ENCODE assay signal across 8 cellular contexts in the genomic region with DNA sequence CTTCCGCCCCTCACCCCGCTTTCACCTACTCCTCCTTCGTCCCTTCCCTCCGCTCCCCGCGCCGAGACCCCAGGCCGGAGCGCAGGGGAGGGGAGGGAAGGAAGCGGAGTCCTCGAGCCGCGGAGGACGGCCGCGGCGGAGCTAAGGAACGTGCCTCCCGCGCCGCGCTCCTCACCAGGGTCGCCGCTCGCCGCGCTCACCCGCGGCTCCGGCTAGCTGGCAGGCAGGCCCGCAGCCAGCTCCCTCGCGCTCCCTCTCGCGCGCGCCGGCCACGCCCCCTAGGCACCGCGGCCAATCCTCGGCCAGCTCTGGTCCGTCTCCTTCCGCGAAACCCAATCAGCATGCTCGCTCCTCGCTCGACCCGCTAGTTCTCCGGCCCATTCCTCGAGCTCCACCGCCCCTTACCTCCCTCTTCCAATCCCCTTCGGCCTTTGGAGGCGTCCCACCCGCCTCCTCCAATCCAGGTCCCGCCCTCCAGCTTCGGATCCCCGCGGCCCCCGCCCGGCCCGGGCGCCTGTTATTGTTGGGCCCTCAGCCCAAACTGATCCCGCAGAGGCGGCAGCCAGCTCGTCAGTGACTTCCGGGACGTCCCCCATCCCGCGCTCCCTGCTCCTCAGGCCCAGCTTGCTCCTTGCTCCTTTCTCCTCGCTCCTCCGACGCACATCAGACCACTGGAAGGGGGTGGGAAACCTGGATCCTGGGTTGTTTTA. TPM values are rescaled to one million over a fixed set of nuclear protein-coding genes. Genes with fewer than 3 reads are reported as not detected.
DNase-seq lines count a peak whose midpoint lies in the region; ATAC-seq and TF ChIP-seq lines count a peak whose summit lies in the region.

A gene with protein sequence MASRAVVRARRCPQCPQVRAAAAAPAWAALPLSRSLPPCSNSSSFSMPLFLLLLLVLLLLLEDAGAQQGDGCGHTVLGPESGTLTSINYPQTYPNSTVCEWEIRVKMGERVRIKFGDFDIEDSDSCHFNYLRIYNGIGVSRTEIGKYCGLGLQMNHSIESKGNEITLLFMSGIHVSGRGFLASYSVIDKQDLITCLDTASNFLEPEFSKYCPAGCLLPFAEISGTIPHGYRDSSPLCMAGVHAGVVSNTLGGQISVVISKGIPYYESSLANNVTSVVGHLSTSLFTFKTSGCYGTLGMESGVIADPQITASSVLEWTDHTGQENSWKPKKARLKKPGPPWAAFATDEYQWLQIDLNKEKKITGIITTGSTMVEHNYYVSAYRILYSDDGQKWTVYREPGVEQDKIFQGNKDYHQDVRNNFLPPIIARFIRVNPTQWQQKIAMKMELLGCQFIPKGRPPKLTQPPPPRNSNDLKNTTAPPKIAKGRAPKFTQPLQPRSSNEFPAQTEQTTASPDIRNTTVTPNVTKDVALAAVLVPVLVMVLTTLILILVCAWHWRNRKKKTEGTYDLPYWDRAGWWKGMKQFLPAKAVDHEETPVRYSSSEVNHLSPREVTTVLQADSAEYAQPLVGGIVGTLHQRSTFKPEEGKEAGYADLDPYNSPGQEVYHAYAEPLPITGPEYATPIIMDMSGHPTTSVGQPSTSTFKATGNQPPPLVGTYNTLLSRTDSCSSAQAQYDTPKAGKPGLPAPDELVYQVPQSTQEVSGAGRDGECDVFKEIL (minus strand): TSS at position 231 of the 710 bp plus-strand sequence. CDS start 369 bp downstream, outside the sequence.

- peaks cover 5% of the 10 kb centered on the region; the same call in 1 of the 3 replicates for H3K36me3 Mint-ChIP-seq in GM23338 (ENCODE audit: low read depth)
- no peaks in the 10 kb centered on the region for H3K36me3 Mint-ChIP-seq in natural killer cell

- H3K4me2 ChIP-seq in DOHH2 (ENCODE audit: low read length): peak within 1 kb of the TSS; percentile 86
- peak within 1 kb of the TSS; percentile 95 for H3K4me2 ChIP-seq in GM23338

- H4K20me1 ChIP-seq in DOHH2 (ENCODE audit: control insufficient read depth, insufficient read depth, low read depth, low read length) (0 out of 2 replicates have a peak, but pooled peaks cover 3% of the 10 kb centered on the region), GM23338 (replicated peaks; ENCODE audit: insufficient read depth) (peaks cover 11% of the 10 kb centered on the region)

- H3F3A ChIP-seq in DOHH2 (ENCODE audit: control insufficient read depth, insufficient read depth) (no peaks in the 10 kb centered on the region), GM23338 (replicated peaks; ENCODE audit: low read depth) (no peaks in the 10 kb centered on the region)

- H3K27me3 Mint-ChIP-seq in GM23338 (ENCODE audit: insufficient read depth, low read depth, poor library complexity) (peaks cover 1% of the 10 kb centered on the region), natural killer cell (ENCODE audit: low read depth in 2 of 2) (peaks cover 3 to 6% of the 10 kb centered on the region in 2 donors)

- no peaks in the 10 kb centered on the region for H3K36me3 ChIP-seq in DOHH2 (ENCODE audit: control insufficient read depth, low read length)
- no peaks in the 10 kb centered on the region for H3K36me3 ChIP-seq in GM23338 (ENCODE audit: insufficient read depth)

- H3K9me2 ChIP-seq in DOHH2 (replicated peaks; ENCODE audit: control insufficient read depth, low read length): no peaks in the 10 kb centered on the region
- H3K9me2 ChIP-seq in GM23338 (ENCODE audit: insufficient read depth): no peaks in the 10 kb centered on the region

- H3K9me3 ChIP-seq in DOHH2 (ENCODE audit: control insufficient read depth, insufficient read depth, low read length): no peaks in the 10 kb centered on the region

- H3K4me1 ChIP-seq in DOHH2 (ENCODE audit: control insufficient read depth, low read length): peaks cover 28% of the 10 kb centered on the region
- peaks cover 25% of the 10 kb centered on the region for H3K4me1 ChIP-seq in GM23338 (ENCODE audit: insufficient read depth)

- DNase-seq in GM23338 (ENCODE audit: low spot score) (peak; percentile 99), Kasumi-1 (lab: John Stamatoyannopoulos, UW) (peak; percentile 97 to 98), activated gamma-delta T cell (lab: John Stamatoyannopoulos, UW) (peak; percentile 70), fibroblast of pulmonary artery (ENCODE audit: low read depth) (peak; percentile 100), natural killer cell (peak; percentile 91)
- DNase-seq in stimulated activated naive CD4-positive, alpha-beta T cell (lab: John Stamatoyannopoulos, UW): peak; percentile 90 to 94 (median 92)

- H3K4me3 Mint-ChIP-seq in GM23338 (peak within 1 kb of the TSS; percentile 97), natural killer cell (peak within 1 kb of the TSS; percentile 97)

- H3K79me2 ChIP-seq in DOHH2 (ENCODE audit: control insufficient read depth, low read length) (peaks cover 42% of the 10 kb centered on the region), GM23338 (replicated peaks; ENCODE audit: insufficient read depth) (peaks cover 44% of the 10 kb centered on the region)

- intact Hi-C loops in natural killer cell (cut with micrococcal nuclease): loop anchor here (10.0 kb wide), 1 partner anchor 913 kb away; a partner anchor contains a TSS

- TF ChIP-seq POLR2A in Raji (IDR thresholded peaks at IDR 0.05; ENCODE audit: insufficient read depth, low read depth, low read length): peak; percentile 69

- H3K27ac ChIP-seq in DOHH2 (ENCODE audit: low read depth, low read length) (peak within 1 kb of the TSS; percentile 56), GM23338 (ENCODE audit: low read depth) (peak within 1 kb of the TSS; percentile 93)

- ATAC-seq in GM23338 (peak; percentile 95), natural killer cell (peak; percentile 95 to 99 (median 98))

- H3K27me3 ChIP-seq in DOHH2 (ENCODE audit: control insufficient read depth, low read length) (no peaks in the 10 kb centered on the region), GM23338 (ENCODE audit: insufficient read depth) (no peaks in the 10 kb centered on the region)

- H3K27ac Mint-ChIP-seq in GM23338 (peak within 1 kb of the TSS; percentile 93), natural killer cell (peak within 1 kb of the TSS; percentile 0 to 88)

- H3K4me3 ChIP-seq in DOHH2 (ENCODE audit: low read length) (peak within 1 kb of the TSS; percentile 82), GM23338 (peak within 1 kb of the TSS; percentile 90), fibroblast of pulmonary artery (replicated peaks; ENCODE audit: low read depth, low read length) (peak within 1 kb of the TSS; percentile 90)

- H3K9me3 Mint-ChIP-seq in GM23338: peaks cover 3% of the 10 kb centered on the region; the same call in 1 of the 3 replicates
- no peaks in the 10 kb centered on the region for H3K9me3 Mint-ChIP-seq in natural killer cell

- H3K4me1 Mint-ChIP-seq in GM23338 (peaks cover 29% of the 10 kb centered on the region), natural killer cell (peaks cover 9 to 20% of the 10 kb centered on the region in 2 donors)

- H2AFZ ChIP-seq in GM23338: peak within 1 kb of the TSS; percentile 86

- TF ChIP-seq CTCF in DOHH2 (IDR thresholded peaks at IDR 0.05; ENCODE audit: low read depth, low read length, poor library complexity, severe bottlenecking) (no peak), GM23338 (conservative IDR thresholded peaks at IDR 0.05; ENCODE audit: low read depth in 2 of 2) (no peak), fibroblast of pulmonary artery (IDR thresholded peaks at IDR 0.05; ENCODE audit: low read length, missing control alignments) (no peak), natural killer cell (IDR thresholded peaks at IDR 0.05) (no peak)

RNA-seq across cellular contexts. Expression of the gene that starts here (rescaled TPM):
- 69.7 and 75.4 TPM in 2 replicates for total RNA-seq in GM23338 (2014; rRNA removed; shearing (Covaris generic))
- 24.0 and 25.9 TPM in 2 replicates for polyA plus RNA-seq in GM23338 (2016; fragmentation: Nextera tagmentation; extraction: Ambion mirVana)
- total RNA-seq in natural killer cell: under 1 TPM; 0.66 to 0.99 (median 0.90) TPM

Comparison
In these comparisons a context has a peak if more than half of its experiments do, and no peak if none do; other contexts are left out.
1. Peak in every context shown above with its lines: DNase-seq, ATAC-seq, H3K4me3 ChIP-seq and H3K27ac ChIP-seq.
2. RNA of the gene that starts here (total RNA-seq): 69.7 to 75.4 TPM in GM23338; 0.66 to 0.99 TPM in natural killer cell; every median in the first group is over 10 times any median in the second.
3. Peak in DNase-seq and ATAC-seq in natural killer cell; RNA of the gene not detected or under 1 TPM.